26 cellular contexts compared by ENCODE assay signal in genomic region chr4:149523039-149523438, GRCh38.
"Had no signal": no experiment of that assay in that cellular context is flagged by ENCODE, and none has a peak within 500 bp of the region (broad histone marks: within the 10 kb centered on the region; RNA-seq: fewer than 3 reads in every experiment).

No MANE protein-coding gene starts in this region.

- H3K36me3 ChIP-seq: gastroesophageal sphincter, heart left ventricle, left lung, prostate gland, right atrium auricular region, stomach, tibial artery had no signal

- ATAC-seq: esophagus mucosa; gastroesophageal sphincter; heart left ventricle; left cardiac atrium; left lung; naive thymus-derived CD8-positive, alpha-beta T cell; sciatic nerve had no signal

- DNase-seq: effector CD8-positive, alpha-beta T cell; endodermal cell; foreskin fibroblast; heart left ventricle; left cardiac atrium; left lung; mesenchymal stem cell; midbrain; naive thymus-derived CD8-positive, alpha-beta T cell; nephron progenitor cell; nucleus accumbens; stimulated activated CD4-positive, alpha-beta T cell treated with anti-CD3 and anti-CD28 coated beads, Interleukin-12 subunit alpha, Interleukin-12 subunit beta, amount 100 ng/mL, for 4 hours; stimulated activated CD4-positive, alpha-beta T cell treated with anti-CD3 and anti-CD28 coated beads, Interleukin-1b, Interleukin-23, amount 100 ng/mL, for 48 hours; stimulated activated CD4-positive, alpha-beta T cell treated with anti-CD3 and anti-CD28 coated beads, Interleukin-4, amount 100 ng/mL, for 1 hour; stimulated activated CD8-positive, alpha-beta memory T cell treated with anti-CD3 and anti-CD28 coated beads, Interleukin-4, amount 100 ng/mL, for 48 hours; stimulated activated naive CD4-positive, alpha-beta T cell treated with Interleukin-2 at 50 U/mL for 16 hours; stomach; tibial artery had no signal

- H3K9me3 ChIP-seq: gastroesophageal sphincter, heart left ventricle, prostate gland, right atrium auricular region, stomach, tibial artery had no signal

- H3K4me1 ChIP-seq: heart left ventricle, left lung, prostate gland, right atrium auricular region, stomach, tibial artery had no signal

- H3K27me3 ChIP-seq: gastroesophageal sphincter, heart left ventricle, hepatocyte, left lung, right atrium auricular region, stomach, tibial artery had no signal

- H3K4me3 ChIP-seq: gastroesophageal sphincter, heart left ventricle, hepatocyte, left lung, prostate gland, right atrium auricular region, smooth muscle cell, stomach, tibial artery had no signal

- H3K27ac ChIP-seq: epithelial cell of prostate, gastroesophageal sphincter, heart left ventricle, hepatocyte, left lung, prostate gland, right atrium auricular region, stomach, tibial artery had no signal
